ENCODE assay signal across 22 cellular contexts in the genomic region with DNA sequence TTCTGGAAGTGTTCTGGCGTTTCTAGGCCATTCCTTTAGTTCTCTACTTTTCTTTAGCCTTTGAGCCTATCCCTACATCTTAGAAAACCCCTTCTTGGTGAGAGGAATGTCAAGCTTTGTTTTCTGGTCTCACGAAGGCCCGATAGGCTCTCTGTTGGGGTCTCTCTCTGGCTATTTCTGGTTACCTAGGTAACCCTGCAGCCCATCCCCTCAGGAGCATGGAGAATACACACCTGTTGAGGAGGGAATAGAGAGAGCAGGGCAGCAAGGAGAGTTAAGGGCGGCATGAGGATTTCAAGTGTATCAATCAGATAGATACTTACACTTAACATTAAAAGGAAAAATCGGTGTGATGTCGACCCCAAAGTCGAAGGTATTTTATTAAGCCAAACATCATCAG. TPM values are rescaled to one million over a fixed set of nuclear protein-coding genes. Genes with fewer than 3 reads are reported as not detected.
A peak's percentile ranks its signal among the peaks of the same experiment; 100 is the strongest.
DNase-seq lines count a peak whose midpoint lies in the region; ATAC-seq and TF ChIP-seq lines count a peak whose summit lies in the region.
"Had no signal": no experiment of that assay in that cellular context is flagged by ENCODE, and none has a peak within 500 bp of the region (broad histone marks: within the 10 kb centered on the region; RNA-seq: fewer than 3 reads in every experiment).

No MANE protein-coding gene starts in this region.

- peaks cover 27% of the 10 kb centered on the region for H3K36me3 Mint-ChIP-seq in neural progenitor cell
- peaks cover 54% of the 10 kb centered on the region for H3K36me3 Mint-ChIP-seq in CD8-positive, alpha-beta T cell

- peak overlapping the region; percentile 63; the same call in 1 of the 2 replicates for H3K4me3 ChIP-seq in ACC112 (ENCODE audit: low read depth, low read length)
- H3K4me3 ChIP-seq in PC-3 (ENCODE audit: low read length): no peak overlapping the region
- H3K4me3 ChIP-seq in mammary epithelial cell (replicated peaks in 1 of 3; ENCODE audit: insufficient read depth in 1 of 3, low read depth in 2 of 3, low read length in 3 of 3): no peak overlapping the region
- H3K4me3 ChIP-seq in neural progenitor cell: no peak overlapping the region
- no peak overlapping the region for H3K4me3 ChIP-seq in CD8-positive, alpha-beta T cell (ENCODE audit: low read depth, low read length)
- H3K4me3 ChIP-seq: BLaER1 treated with 17β-estradiol and CSF1 and Interleukin-3, amounts not matched to agents 10 nM and 100 nM; cardiac muscle cell had no signal

- no peaks in the 10 kb centered on the region for H3K27me3 Mint-ChIP-seq in neural progenitor cell (ENCODE audit: insufficient read depth, low read depth)
- no peaks in the 10 kb centered on the region for H3K27me3 Mint-ChIP-seq in CD8-positive, alpha-beta T cell (ENCODE audit: low read depth)
- H3K27me3 Mint-ChIP-seq: activated T-cell treated with anti-CD3 and anti-CD28 coated beads, Interleukin-2, amount 50 U/mL, for 24 hours; memory B cell; T-cell had no signal

- TF ChIP-seq CTCF in PC-3 (conservative IDR thresholded peaks at IDR 0.05; ENCODE audit: low read depth, low read length): no peak
- no peak for TF ChIP-seq CTCF in mammary epithelial cell (conservative IDR thresholded peaks at IDR 0.05 in 1 of 2, IDR thresholded peaks at IDR 0.05 in 1 of 2; ENCODE audit: extremely low read depth in 1 of 2, insufficient read depth in 1 of 2, low read depth in 1 of 2, low read length in 2 of 2)
- no peak for TF ChIP-seq CTCF in neural progenitor cell (IDR thresholded peaks at IDR 0.05)
- TF ChIP-seq CTCF in CD8-positive, alpha-beta T cell (IDR thresholded peaks at IDR 0.05): no peak

- no peaks in the 10 kb centered on the region for H4K20me1 ChIP-seq in PC-3 (ENCODE audit: low read length)
- no peaks in the 10 kb centered on the region for H4K20me1 ChIP-seq in mammary epithelial cell (ENCODE audit: insufficient read depth, low read length)
- H4K20me1 ChIP-seq in neural progenitor cell (ENCODE audit: low read depth): peaks cover 34% of the 10 kb centered on the region

- DNase-seq in PC-3 (no peak), mammary epithelial cell (no peak), neural progenitor cell (ENCODE audit: low spot score) (peak; percentile 30), AML-193 (lab: John Stamatoyannopoulos, UW) (no peak), cerebellar cortex (ENCODE audit: low spot score) (no peak), NCI-H226 (no peak)
- DNase-seq in CD8-positive, alpha-beta T cell: no peak
- DNase-seq: activated CD4-positive, alpha-beta T cell treated with anti-CD3 and anti-CD28 coated beads for 1 hour; activated CD8-positive, alpha-beta memory T cell treated with anti-CD3 and anti-CD28 coated beads for 24 hours; activated naive CD4-positive, alpha-beta T cell; activated T-cell treated with anti-CD3 and anti-CD28 coated beads, Interleukin-2, amount 50 U/mL, for 24 hours; Karpas-422; MV-4-11; NCI-H2171; NCI-H524; SIG-M5; T-cell had no signal

- no peak overlapping the region for H3K9ac ChIP-seq in PC-3 (ENCODE audit: low read length)
- no peak overlapping the region for H3K9ac ChIP-seq in mammary epithelial cell (ENCODE audit: insufficient read depth, low read length)
- no peak overlapping the region for H3K9ac ChIP-seq in neural progenitor cell
- H3K9ac ChIP-seq: BLaER1 treated with 17β-estradiol and CSF1 and Interleukin-3, amounts not matched to agents 10 nM and 100 nM had no signal

- H3F3A ChIP-seq in PC-3 (ENCODE audit: low read length, unreplicated experiment): no peaks in the 10 kb centered on the region
- H3F3A ChIP-seq in neural progenitor cell (ENCODE audit: low read depth): peaks cover 4% of the 10 kb centered on the region

- POLR2A ChIA-PET in PC-3 (lab: Charles Lee; ENCODE audit: unreplicated experiment): no interaction called here
- POLR2A ChIA-PET in CD8-positive, alpha-beta T cell (lab: Charles Lee): no interaction called here

- WGBS in mammary epithelial cell (ENCODE audit: low coverage, missing lambda C conversion rate): 91% methylated on average over 7 of the region's 7 CpGs

- BruUV-seq in PC-3 (replicated peaks; lab: Mats Ljungman, UMichigan) (no TSS peak), mammary epithelial cell (replicated peaks; lab: Mats Ljungman, UMichigan) (no TSS peak)

- dilution Hi-C loops in mammary epithelial cell (cut with HindIII; ENCODE audit: low sequenced_read_pairs): no loop called here

- no peaks in the 10 kb centered on the region for H3K9me2 ChIP-seq in PC-3 (replicated peaks; ENCODE audit: low read length)

- no peak overlapping the region for H3K27ac Mint-ChIP-seq in neural progenitor cell
- no peak overlapping the region for H3K27ac Mint-ChIP-seq in CD8-positive, alpha-beta T cell

- peaks cover 3% of the 10 kb centered on the region for H3K9me3 Mint-ChIP-seq in neural progenitor cell
- H3K9me3 Mint-ChIP-seq in CD8-positive, alpha-beta T cell: no peaks in the 10 kb centered on the region
- H3K9me3 Mint-ChIP-seq: activated T-cell treated with anti-CD3 and anti-CD28 coated beads, Interleukin-2, amount 50 U/mL, for 24 hours; memory B cell; T-cell had no signal

- H3K36me3 ChIP-seq in ACC112 (ENCODE audit: insufficient read depth, low read length) (no peaks in the 10 kb centered on the region; the same call in 1 of the 2 replicates), PC-3 (ENCODE audit: low read depth, low read length) (peaks cover 6% of the 10 kb centered on the region), mammary epithelial cell (ENCODE audit: insufficient read depth, low read length) (peaks cover 2% of the 10 kb centered on the region), neural progenitor cell (peaks cover 4% of the 10 kb centered on the region)
- H3K36me3 ChIP-seq in CD8-positive, alpha-beta T cell (ENCODE audit: insufficient read depth, low read length): no peaks in the 10 kb centered on the region
- H3K36me3 ChIP-seq: cardiac muscle cell had no signal

- ATAC-seq in PC-3: no peak
- ATAC-seq in CD8-positive, alpha-beta T cell: no peak

- in situ Hi-C loops in mammary epithelial cell (cut with MboI; ENCODE audit: low sequenced_read_pairs in 2 of 2): no loop called here

- H3K4me2 ChIP-seq in PC-3 (ENCODE audit: low read length): peak overlapping the region; percentile 50
- no peak overlapping the region for H3K4me2 ChIP-seq in mammary epithelial cell (ENCODE audit: insufficient read depth, low read depth, low read length)
- H3K4me2 ChIP-seq in neural progenitor cell: no peak overlapping the region
- H3K4me2 ChIP-seq: BLaER1 treated with 17β-estradiol and CSF1 and Interleukin-3, amounts not matched to agents 10 nM and 100 nM had no signal

- H3K4me1 ChIP-seq in ACC112 (ENCODE audit: control insufficient read depth, insufficient read depth, low read length, unreplicated experiment): peaks cover 28% of the 10 kb centered on the region
- peaks cover 20% of the 10 kb centered on the region for H3K4me1 ChIP-seq in PC-3 (ENCODE audit: insufficient read depth, low read length)
- peaks cover 13% of the 10 kb centered on the region for H3K4me1 ChIP-seq in mammary epithelial cell (ENCODE audit: insufficient read depth, low read length)
- H3K4me1 ChIP-seq in neural progenitor cell: peaks cover 20% of the 10 kb centered on the region
- peaks cover 48% of the 10 kb centered on the region for H3K4me1 ChIP-seq in CD8-positive, alpha-beta T cell (ENCODE audit: insufficient read depth, low read length)

- peaks cover 34% of the 10 kb centered on the region for H3K79me2 ChIP-seq in ACC112 (ENCODE audit: control insufficient read depth, insufficient read depth, low read length, unreplicated experiment)
- peaks cover 23% of the 10 kb centered on the region for H3K79me2 ChIP-seq in PC-3 (ENCODE audit: low read length)
- peaks cover 28% of the 10 kb centered on the region for H3K79me2 ChIP-seq in mammary epithelial cell (ENCODE audit: insufficient read depth, low read length)
- H3K79me2 ChIP-seq in neural progenitor cell (ENCODE audit: low read depth): peaks cover 33% of the 10 kb centered on the region

- peaks cover 24% of the 10 kb centered on the region for H3K4me1 Mint-ChIP-seq in neural progenitor cell
- H3K4me1 Mint-ChIP-seq in CD8-positive, alpha-beta T cell (ENCODE audit: low read depth): peaks cover 85% of the 10 kb centered on the region

- H3K27me3 ChIP-seq in ACC112 (ENCODE audit: insufficient read depth, low read length) (no peaks in the 10 kb centered on the region), PC-3 (ENCODE audit: low read length) (no peaks in the 10 kb centered on the region), mammary epithelial cell (ENCODE audit: insufficient read depth, low read length) (no peaks in the 10 kb centered on the region), neural progenitor cell (no peaks in the 10 kb centered on the region)
- no peaks in the 10 kb centered on the region for H3K27me3 ChIP-seq in CD8-positive, alpha-beta T cell (ENCODE audit: insufficient read depth, low read length)
- H3K27me3 ChIP-seq: BLaER1 treated with 17β-estradiol and CSF1 and Interleukin-3, amounts not matched to agents 10 nM and 100 nM; cardiac muscle cell; neutrophil had no signal

- H3K27ac ChIP-seq in ACC112 (ENCODE audit: low read depth, low read length): peak overlapping the region; percentile 89
- 0 out of 2 replicates have a peak overlapping the region, but pooled peaks have one; percentile 10 for H3K27ac ChIP-seq in PC-3 (ENCODE audit: low read length)
- peak overlapping the region; percentile 23 for H3K27ac ChIP-seq in mammary epithelial cell (ENCODE audit: insufficient read depth, low read depth, low read length)
- no peak overlapping the region for H3K27ac ChIP-seq in neural progenitor cell
- no peak overlapping the region for H3K27ac ChIP-seq in CD8-positive, alpha-beta T cell (ENCODE audit: low read depth, low read length)
- H3K27ac ChIP-seq: BLaER1 treated with 17β-estradiol and CSF1 and Interleukin-3, amounts not matched to agents 10 nM and 100 nM; cardiac muscle cell; neutrophil had no signal

- no peaks in the 10 kb centered on the region for H3K9me3 ChIP-seq in PC-3 (ENCODE audit: low read length)
- no peaks in the 10 kb centered on the region for H3K9me3 ChIP-seq in mammary epithelial cell (replicated peaks; ENCODE audit: insufficient read depth, low read length)
- no peaks in the 10 kb centered on the region for H3K9me3 ChIP-seq in neural progenitor cell (ENCODE audit: low read depth)
- no peaks in the 10 kb centered on the region for H3K9me3 ChIP-seq in CD8-positive, alpha-beta T cell (ENCODE audit: low read length)
- H3K9me3 ChIP-seq: neutrophil had no signal

- no peak overlapping the region for H2AFZ ChIP-seq in ACC112 (ENCODE audit: low read length, unreplicated experiment)
- H2AFZ ChIP-seq in PC-3 (ENCODE audit: low read length): no peak overlapping the region
- H2AFZ ChIP-seq in mammary epithelial cell (ENCODE audit: low read depth, low read length): no peak overlapping the region
- no peak overlapping the region for H2AFZ ChIP-seq in neural progenitor cell (replicated peaks)

- CTCF ChIA-PET in PC-3 (lab: Charles Lee) (no interaction called here), mammary epithelial cell (lab: Charles Lee; ENCODE audit: low non-redundant PET) (no interaction called here)
- CTCF ChIA-PET in CD8-positive, alpha-beta T cell (lab: Charles Lee): no interaction called here

- H3K4me3 Mint-ChIP-seq in neural progenitor cell: no peak overlapping the region
- H3K4me3 Mint-ChIP-seq in CD8-positive, alpha-beta T cell: no peak overlapping the region
- H3K4me3 Mint-ChIP-seq: activated T-cell treated with anti-CD3 and anti-CD28 coated beads, Interleukin-2, amount 50 U/mL, for 24 hours; memory B cell; T-cell had no signal

- intact Hi-C loops in PC-3 (cut with micrococcal nuclease) (loop anchor here (2.0 kb wide), 1 partner anchor 24 kb away; no protein-coding TSS in a partner anchor), mammary epithelial cell (cut with micrococcal nuclease) (no loop called here)
- intact Hi-C loops in CD8-positive, alpha-beta T cell (cut with DNase I, micrococcal nuclease): no loop called here

RNA-seq across cellular contexts. Expression of gene LRRC8D, which starts 45.7 kb away (rescaled TPM):
- total RNA-seq in PC-3 (2014; rRNA removed) (19.6 and 21.8 TPM in 2 replicates), mammary epithelial cell (10 to 100 TPM; 39.5 to 47.7 TPM), neural progenitor cell (ENCODE audit: low replicate concordance) (32.6 and 55.7 TPM in 2 replicates)
- polyA plus RNA-seq in mammary epithelial cell: 44.9 TPM
- polyA minus RNA-seq in mammary epithelial cell: 20.7 TPM
- total RNA-seq in CD8-positive, alpha-beta T cell: 10 to 100 TPM; 14.2 to 16.9 TPM

Comparison
In these comparisons a context has a peak if more than half of its experiments do, and no peak if none do; other contexts are left out.
1. H3K27ac ChIP-seq: peak in ACC112 (single experiment), PC-3 (single experiment) and mammary epithelial cell (single experiment); none in neural progenitor cell (single experiment) and CD8-positive, alpha-beta T cell (single experiment).